25 cellular contexts compared by ENCODE assay signal in the genomic region with DNA sequence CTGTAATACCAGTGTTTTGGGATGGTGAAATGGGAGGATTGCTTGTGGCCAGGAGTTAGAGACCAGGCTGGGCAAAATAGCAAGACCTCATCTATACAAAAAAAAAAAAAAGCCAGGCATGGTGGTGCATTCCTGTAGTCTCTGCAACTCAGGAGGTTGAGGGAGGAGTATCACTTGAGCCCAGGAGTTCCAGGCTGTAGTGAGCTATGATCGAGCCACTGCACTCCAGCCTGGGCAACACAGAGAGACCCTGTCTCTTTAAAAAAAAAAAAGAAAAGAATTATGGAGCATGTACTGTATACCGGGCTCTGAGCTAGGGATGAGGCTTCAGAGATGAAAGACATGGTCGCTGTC.
"Had no signal": no experiment of that assay in that cellular context is flagged by ENCODE, and none has a peak within 500 bp of the region (broad histone marks: within the 10 kb centered on the region; RNA-seq: fewer than 3 reads in every experiment).

No MANE protein-coding gene starts in this region.

- ATAC-seq: stimulated activated effector memory CD8-positive, alpha-beta T cell treated with anti-CD3 and anti-CD28 coated beads, Interleukin-12 subunit alpha, Interleukin-12 subunit beta, amount 100 ng/mL, for 72 hours; stimulated activated memory B cell treated with anti-CD40 and anti-IgM and Interleukin-4, amounts not matched to agents 10 μg/mL and 1 μg/mL and 100 μg/mL, for 72 hours; stimulated activated naive B cell treated with anti-CD40 and anti-IgM and Interleukin-4, amounts not matched to agents 10 μg/mL and 1 μg/mL and 100 μg/mL, for 72 hours; stimulated activated naive CD8-positive, alpha-beta T cell treated with anti-CD3 and anti-CD28 coated beads, Interleukin-15, amount 100 ng/mL, for 72 hours; stimulated activated naive CD8-positive, alpha-beta T cell treated with anti-CD3 and anti-CD28 coated beads, Interleukin-15, Interleukin-2, amounts not matched to agents 100 U/mL and 50 U/mL, for 24 hours; upper lobe of right lung had no signal

- H3K27ac ChIP-seq: stomach, suprapubic skin, testis, thoracic aorta, thyroid gland, tibial artery, tibial nerve, transverse colon, upper lobe of left lung, upper lobe of right lung, uterus, vagina had no signal

- H3K9me3 ChIP-seq: stomach, suprapubic skin, testis, thoracic aorta, thyroid gland, tibial artery, tibial nerve, transverse colon, upper lobe of left lung, upper lobe of right lung, uterus, vagina had no signal

- H3K4me1 ChIP-seq: stomach, testis, thyroid gland, tibial artery, tibial nerve, transverse colon, upper lobe of left lung, upper lobe of right lung, uterus, vagina had no signal

- H3K36me3 ChIP-seq: stomach, suprapubic skin, thoracic aorta, thyroid gland, tibial artery, tibial nerve, transverse colon, upper lobe of left lung, upper lobe of right lung, uterus, vagina had no signal

- DNase-seq: stimulated activated CD4-positive, alpha-beta T cell treated with anti-CD3 and anti-CD28 coated beads, Interleukin-2, amount 100 ng/mL, for 48 hours; stimulated activated CD4-positive, alpha-beta T cell treated with anti-CD3 and anti-CD28 coated beads, Interleukin-4, amount 100 ng/mL, for 1 hour; stimulated activated CD4-positive, alpha-beta T cell treated with anti-CD3 and anti-CD28 coated beads, Interleukin-4, amount 100 ng/mL, for 24 hours; stimulated activated CD4-positive, alpha-beta T cell treated with anti-CD3 and anti-CD28 coated beads, Interleukin-4, amount 100 ng/mL, for 4 hours; stimulated activated CD8-positive, alpha-beta memory T cell treated with anti-CD3 and anti-CD28 coated beads, Interleukin-4, amount 100 ng/mL, for 48 hours; stimulated activated naive B cell treated with anti-CD40 and anti-IgM and Interleukin-4, amounts not matched to agents 10 μg/mL and 1 μg/mL and 100 μg/mL, for 72 hours; stimulated activated naive CD4-positive, alpha-beta T cell; stimulated activated naive CD4-positive, alpha-beta T cell treated with Interleukin-2 at 50 U/mL for 16 hours; stimulated activated naive CD8-positive, alpha-beta T cell treated with anti-CD3 and anti-CD28 coated beads, Interleukin-15, amount 100 ng/mL, for 72 hours; stimulated activated naive CD8-positive, alpha-beta T cell treated with anti-CD3 and anti-CD28 coated beads, Interleukin-15, Interleukin-2, amounts not matched to agents 100 U/mL and 50 U/mL, for 24 hours; stomach; substantia nigra; testis; thyroid gland; tibial artery; transverse colon; upper lobe of left lung; upper lobe of right lung; uterus had no signal

- H3K27me3 ChIP-seq: stomach, testis, thyroid gland, tibial nerve, upper lobe of left lung, upper lobe of right lung, uterus, vagina had no signal

- H3K4me3 ChIP-seq: stomach, suprapubic skin, testis, thoracic aorta, thyroid gland, tibial artery, tibial nerve, transverse colon, upper lobe of left lung, upper lobe of right lung, uterus, vagina had no signal
